Comparison of ENCODE assay signal across 21 cellular contexts in the genomic region with DNA sequence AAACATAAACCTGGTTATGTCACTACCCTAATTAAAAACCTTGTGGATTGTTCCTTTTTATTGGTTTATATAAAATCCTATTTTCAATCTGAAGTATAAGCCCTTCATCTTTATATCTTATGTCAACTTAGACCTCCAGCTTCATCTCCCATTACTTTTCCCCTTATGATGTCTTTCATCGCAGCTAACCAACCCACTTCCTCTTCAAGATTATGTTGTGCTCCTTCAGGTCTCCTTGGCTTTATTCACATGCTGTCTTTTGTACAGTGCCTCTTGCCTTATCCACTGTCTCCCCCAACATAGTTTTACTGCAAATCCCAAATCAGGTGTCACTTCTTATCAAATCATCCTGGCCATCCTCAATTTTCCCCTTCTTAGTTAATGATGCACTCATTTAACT.
"Had no signal": no experiment of that assay in that cellular context is flagged by ENCODE, and none has a peak within 500 bp of the region (broad histone marks: within the 10 kb centered on the region; RNA-seq: fewer than 3 reads in every experiment).

No MANE protein-coding gene starts in this region.

- H3K36me3 ChIP-seq: adrenal gland, spleen had no signal

- FAIRE-seq: astrocyte, bronchial epithelial cell, frontal cortex, keratinocyte had no signal

- DNase-seq: activated CD4-positive, alpha-beta T cell treated with anti-CD3 and anti-CD28 coated beads, Interleukin-2, amount 10 ng/mL, durations not matched to agents 24 days and 14 days; activated CD8-positive, alpha-beta memory T cell treated with anti-CD3 and anti-CD28 coated beads, Interleukin-2, amount 50 U/mL, for 48 hours; activated effector memory CD4-positive, alpha-beta T cell treated with Interleukin-2 at 50 U/mL for 16 hours; activated naive CD4-positive, alpha-beta T cell treated with anti-CD3 and anti-CD28 coated beads, Interleukin-2, amount 50 U/mL, for 16 hours; activated T-cell treated with anti-CD3 and anti-CD28 coated beads, Interleukin-2, amount 50 U/mL, for 48 hours; adrenal gland; effector CD4-positive, alpha-beta T cell; head of caudate nucleus; midbrain; occipital lobe; retina; spleen; stimulated activated CD4-positive, alpha-beta T cell treated with anti-CD3 and anti-CD28 coated beads, Interleukin-4, amount 100 ng/mL, for 4 hours; stimulated activated naive B cell treated with anti-CD40 and anti-IgM and Interleukin-4, amounts not matched to agents 10 μg/mL and 1 μg/mL and 100 μg/mL, for 72 hours; T-helper 2 cell had no signal

- H3K27me3 ChIP-seq: adrenal gland, spleen had no signal

- ATAC-seq: left lobe of liver; stimulated activated naive B cell treated with anti-CD40 and anti-IgM and Interleukin-4, amounts not matched to agents 10 μg/mL and 1 μg/mL and 100 μg/mL, for 72 hours; WTC11 had no signal

- H3K9me3 ChIP-seq: adrenal gland, spleen had no signal

- H3K27ac ChIP-seq: adrenal gland, spleen had no signal

- H3K4me3 ChIP-seq: adrenal gland, spleen had no signal
